Comparison of ENCODE assay signal across 20 cellular contexts in the genomic region with DNA sequence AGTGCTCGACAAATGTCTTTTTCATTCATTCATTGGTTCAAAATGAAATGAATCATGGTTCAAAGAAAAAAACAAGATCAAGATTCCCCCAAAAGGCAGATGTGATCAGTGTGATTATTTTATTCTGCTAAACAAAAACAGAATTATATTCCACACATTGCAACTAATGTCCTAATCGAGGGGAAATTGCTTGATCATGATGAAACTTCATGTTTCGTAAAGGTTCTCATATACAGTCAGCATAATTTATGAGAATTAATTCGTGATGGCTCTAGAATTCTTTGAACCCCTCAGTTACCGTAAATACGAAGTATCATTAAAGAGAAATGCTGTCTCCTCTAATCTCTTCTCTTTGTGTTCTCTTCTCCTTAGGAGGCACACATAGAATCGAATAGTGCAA. TPM values are rescaled to one million over a fixed set of nuclear protein-coding genes. Genes with fewer than 3 reads are reported as not detected.
DNase-seq lines count a peak whose midpoint lies in the region; ATAC-seq, FAIRE-seq and TF ChIP-seq lines count a peak whose summit lies in the region.
"Had no signal": no experiment of that assay in that cellular context is flagged by ENCODE, and none has a peak within 500 bp of the region (broad histone marks: within the 10 kb centered on the region; RNA-seq: fewer than 3 reads in every experiment).

No MANE protein-coding gene starts in this region.

- H3K4me1 ChIP-seq in A549 (no peaks in the 10 kb centered on the region), K562 (replicated peaks in 1 of 2; ENCODE audit: control insufficient read depth in 2 of 2, insufficient read depth in 2 of 2, low read length in 2 of 2) (peaks cover 0 to 4% of the 10 kb centered on the region in 2 experiments; a peak in 2 of 5 replicates), neutrophil (ENCODE audit: control insufficient read depth in 1 of 2, insufficient read depth in 1 of 2, low read depth in 1 of 2, low read length in 1 of 2) (peaks cover 24 to 36% of the 10 kb centered on the region in 2 experiments)
- H3K4me1 ChIP-seq: BLaER1 treated with 17β-estradiol and CSF1 and Interleukin-3, amounts not matched to agents 10 nM and 100 nM had no signal

- TF ChIP-seq RAD21 in A549 (conservative IDR thresholded peaks at IDR 0.05 in 1 of 2, IDR thresholded peaks at IDR 0.05 in 1 of 2) = no peak
- TF ChIP-seq RAD21 in K562 (CRISPR knock-in tag; conservative IDR thresholded peaks at IDR 0.05 in 1 of 2, IDR thresholded peaks at IDR 0.05 in 1 of 2) = no peak

- no peak overlapping the region for H3K4me2 ChIP-seq in A549
- H3K4me2 ChIP-seq in K562 (ENCODE audit: insufficient read depth, low read length) = no peak overlapping the region
- H3K4me2 ChIP-seq: BLaER1 treated with 17β-estradiol and CSF1 and Interleukin-3, amounts not matched to agents 10 nM and 100 nM had no signal

- no peaks in the 10 kb centered on the region for H3K27me3 ChIP-seq in K562 (ENCODE audit: control insufficient read depth in 2 of 2, insufficient read depth in 2 of 2, low read length in 2 of 2)
- no peaks in the 10 kb centered on the region for H3K27me3 ChIP-seq in neutrophil
- H3K27me3 ChIP-seq: BLaER1 treated with 17β-estradiol and CSF1 and Interleukin-3, amounts not matched to agents 10 nM and 100 nM had no signal

- 66% methylated on average over 7 of the region's 7 CpGs for WGBS in A549 (ENCODE audit: missing lambda C conversion rate)
- WGBS in K562 (ENCODE audit: insufficient coverage, low coverage, missing lambda C conversion rate) = 33% methylated on average over 7 of the region's 7 CpGs

- H3K27ac ChIP-seq in A549 (no peak overlapping the region), K562 (ENCODE audit: extremely low read depth, low read depth, low read length) (no peak overlapping the region), neutrophil (peak overlapping the region; percentile 80)
- H3K27ac ChIP-seq: BLaER1 treated with 17β-estradiol and CSF1 and Interleukin-3, amounts not matched to agents 10 nM and 100 nM; C4-2B had no signal

- FAIRE-seq in A549 (lab: Jason Lieb, UNC) (no peak), K562 (lab: Jason Lieb, UNC) (no peak), GM12891 (lab: Jason Lieb, UNC) (no peak)
- FAIRE-seq: A204.1, D721Med, G401.6, GM12892, GM18507 had no signal

- no peak overlapping the region for H3K9ac ChIP-seq in K562 (ENCODE audit: insufficient read depth in 1 of 2, low read depth in 2 of 2, low read length in 2 of 2)
- H3K9ac ChIP-seq: BLaER1 treated with 17β-estradiol and CSF1 and Interleukin-3, amounts not matched to agents 10 nM and 100 nM had no signal

- ATAC-seq in A549 (no peak), K562 (no peak), GM21447 (IDR thresholded peaks at IDR 0.05; ENCODE audit: unreplicated experiment) (no peak)
- ATAC-seq: CD8-positive, alpha-beta T cell had no signal

- H2AFZ ChIP-seq in K562 (ENCODE audit: low read depth, low read length) = no peak overlapping the region

- H3K9me1 ChIP-seq in K562 (ENCODE audit: control insufficient read depth, insufficient read depth, low read length) = no peaks in the 10 kb centered on the region

- TF ChIP-seq EP300 in A549 (IDR thresholded peaks at IDR 0.05) (no peak), K562 (IDR thresholded peaks at IDR 0.05; ENCODE audit: low read length) (no peak)

- CTCF ChIA-PET in A549 (lab: Yijun Ruan, JAX) = no interaction called here
- CTCF ChIA-PET in K562 (lab: Yijun Ruan, JAX; ENCODE audit: low intra/inter-chr PET ratio) = no interaction called here

- H3K9me3 ChIP-seq in A549 = no peaks in the 10 kb centered on the region
- H3K9me3 ChIP-seq in K562 (replicated peaks; ENCODE audit: control insufficient read depth, insufficient read depth, low read depth, low read length) = no peaks in the 10 kb centered on the region
- H3K9me3 ChIP-seq in neutrophil = no peaks in the 10 kb centered on the region
- H3K9me3 ChIP-seq: Caco-2 had no signal

- H4K20me1 ChIP-seq in K562 (replicated peaks; ENCODE audit: control insufficient read depth, insufficient read depth, low read length) = no peaks in the 10 kb centered on the region
- H4K20me1 ChIP-seq: BLaER1 treated with 17β-estradiol and CSF1 and Interleukin-3, amounts not matched to agents 10 nM and 100 nM had no signal

- H3K4me3 ChIP-seq in A549 (no peak overlapping the region), K562 (no peak overlapping the region), neutrophil (ENCODE audit: low read depth in 1 of 2, low read length in 1 of 2) (no peak overlapping the region)
- H3K4me3 ChIP-seq: BLaER1 treated with 17β-estradiol and CSF1 and Interleukin-3, amounts not matched to agents 10 nM and 100 nM had no signal

- no TSS peak for BruUV-seq in K562 (replicated peaks; lab: Mats Ljungman, UMichigan)

- TF ChIP-seq CTCF in A549 (IDR thresholded peaks at IDR 0.05) (no peak), K562 (IDR thresholded peaks at IDR 0.05 in 2 of 3, conservative IDR thresholded peaks at IDR 0.05 in 1 of 3; ENCODE audit: insufficient read depth in 2 of 3, low read depth in 1 of 3, low read length in 3 of 3) (no peak), neutrophil (IDR thresholded peaks at IDR 0.05) (no peak)

- TF ChIP-seq POLR2A in A549 (IDR thresholded peaks at IDR 0.05; ENCODE audit: low read length) = no peak
- no peak for TF ChIP-seq POLR2A in K562 (conservative IDR thresholded peaks at IDR 0.05)
- TF ChIP-seq POLR2A in GM12891 (IDR thresholded peaks at IDR 0.05; ENCODE audit: low read depth, low read length) = no peak

- H3K36me3 ChIP-seq in K562 (ENCODE audit: control insufficient read depth, insufficient read depth, low read length) = no peaks in the 10 kb centered on the region
- no peaks in the 10 kb centered on the region for H3K36me3 ChIP-seq in neutrophil
- H3K36me3 ChIP-seq: BLaER1 treated with 17β-estradiol and CSF1 and Interleukin-3, amounts not matched to agents 10 nM and 100 nM had no signal

- POLR2A ChIA-PET in A549 (lab: Yijun Ruan, JAX) = no interaction called here
- POLR2A ChIA-PET in K562 (lab: Yijun Ruan, JAX) = no interaction called here

- in situ Hi-C loops in K562 (cut with MboI) = no loop called here

- DNase-seq in A549 (ENCODE audit: low read depth in 1 of 2, low spot score in 1 of 2) (no peak), K562 (ENCODE audit: extremely low read depth in 1 of 4, low spot score in 3 of 4) (no peak), GM12891 (ENCODE audit: insufficient read length, low spot score) (no peak)
- DNase-seq: 8988T; AML-193; Caco-2; Calu3; CD4-positive, alpha-beta T cell; CD8-positive, alpha-beta T cell; DMS79 treated with DMSO at 0.1 percent for 48 hours; GF-D8 had no signal

- H3K79me2 ChIP-seq in K562 (ENCODE audit: control insufficient read depth, insufficient read depth, low read length) = no peaks in the 10 kb centered on the region

- intact Hi-C loops in K562 (cut with micrococcal nuclease) = no loop called here

TF ChIP-seq in A549, 52 proteins besides CTCF, POLR2A, EP300 and RAD21 (continues in another document):
- TF ChIP-seq HDAC2 (IDR thresholded peaks at IDR 0.05) = no peak

TF ChIP-seq in GM12891, 5 proteins besides CTCF, POLR2A, EP300 and RAD21:
- TF ChIP-seq PAX5 (IDR thresholded peaks at IDR 0.05; ENCODE audit: insufficient read depth, low read length, severe bottlenecking) (no peak), POU2F2 (IDR thresholded peaks at IDR 0.05; ENCODE audit: low read depth, low read length) (no peak), POLR2AphosphoS5 (IDR thresholded peaks at IDR 0.05; ENCODE audit: low read depth, low read length) (no peak), SPI1 (IDR thresholded peaks at IDR 0.05; ENCODE audit: low read depth, low read length) (no peak)

RNA-seq across cellular contexts. Expression of gene MBOAT2, which starts 42.1 kb away (rescaled TPM):
- polyA plus RNA-seq in A549 (2011; rRNA removed) = 32.3 and 33.3 TPM in 2 replicates
- polyA plus RNA-seq in A549 (2012; cell fraction: cytosol; rRNA removed) = 9.8 and 11.5 TPM in 2 replicates
- 9.3 and 19.7 TPM in 2 replicates for polyA plus RNA-seq in A549 (2012; cell fraction: nucleus; rRNA removed)
- 31.1 to 37.3 TPM (median 33.1 TPM) in 3 replicates for polyA plus RNA-seq in A549 (2017; fragmentation: RNase III; extraction: RNeasy Plus Mini Kit Qiagen cat#74134 plus additional on column Dnase treatment)
- polyA minus RNA-seq in A549 (2011; rRNA and poly(A)+ RNA removed) = 22.0 and 30.8 TPM in 2 replicates
- 112 and 313 TPM in 2 replicates for total RNA-seq in K562 (2011; cell fraction: chromatin; rRNA removed; ENCODE audit: low replicate concordance)
- 47.4 and 65.8 TPM in 2 replicates for total RNA-seq in K562 (2011; cell fraction: nucleolus; rRNA removed)
- 143 and 203 TPM in 2 replicates for total RNA-seq in K562 (2011; cell fraction: nucleoplasm; rRNA removed)
- 19.2 and 22.8 TPM in 2 replicates for total RNA-seq in K562 (2014; rRNA removed)
- 48.9 and 54.3 TPM in 2 replicates for total RNA-seq in K562 (2014; rRNA removed; fragmentation: Illumina TruSeq; extraction: Trizol)
- total RNA-seq in K562 (2015; rRNA removed; fragmentation: Illumina TruSeq; extraction: Trizol) = 26.1 and 27.9 TPM in 2 replicates
- 42.8 and 44.6 TPM in 2 replicates for total RNA-seq in K562 (2021)
- 101 and 122 TPM in 2 replicates for polyA plus RNA-seq in K562 (2011; rRNA removed)
- polyA plus RNA-seq in K562 (2011; cell fraction: cytosol; rRNA removed) = 18.7 and 42.5 TPM in 2 replicates
- polyA plus RNA-seq in K562 (2011; cell fraction: nucleus; rRNA removed) = 251 and 267 TPM in 2 replicates
- polyA plus RNA-seq in K562 (2012) = 19.2 and 19.7 TPM in 2 replicates
- polyA plus RNA-seq in K562 (2014; fragmentation: Illumina TruSeq; extraction: Trizol) = 43.9 and 44.4 TPM in 2 replicates
- polyA plus RNA-seq in K562 (2014; fragmentation: Nextera tagmentation; extraction: Ambion mirVana) = 10 to 100 TPM in 1 of 2 experiments, 1 to 10 TPM in 1; 8.4 to 11.2 TPM
- polyA plus RNA-seq in K562 (2014; rRNA removed) = 27.6 and 31.1 TPM in 2 replicates
- 107 and 132 TPM in 2 replicates for polyA minus RNA-seq in K562 (2011; rRNA and poly(A)+ RNA removed)
- polyA minus RNA-seq in K562 (2011; cell fraction: cytosol; rRNA and poly(A)+ RNA removed) = 31.1 and 32.9 TPM in 2 replicates
- 59.0 and 76.9 TPM in 2 replicates for polyA minus RNA-seq in K562 (2011; cell fraction: nucleus; rRNA and poly(A)+ RNA removed)
- 2.8 TPM for polyA plus RNA-seq in GM12891 (2012; ENCODE audit: low read depth, missing spikeins)
